ENCODE assay signal across 1 cellular context in genomic region chr15:32700501-32701150, GRCh38.
TF ChIP-seq lines count a peak whose summit lies in the region.

No MANE protein-coding gene starts in this region.

TF ChIP-seq in HepG2, 621 proteins besides CTCF, POLR2A, EP300 and RAD21 (continues in another document):
- no peak for TF ChIP-seq YEATS4 (CRISPR knock-in tag; IDR thresholded peaks at IDR 0.05; ENCODE audit: borderline replicate concordance)
- no peak for TF ChIP-seq EZH2 (conservative IDR thresholded peaks at IDR 0.05; ENCODE audit: low read depth, low read length)
- no peak for TF ChIP-seq AKNA (CRISPR knock-in tag; IDR thresholded peaks at IDR 0.05; ENCODE audit: borderline replicate concordance)
- no peak for TF ChIP-seq NCOA1 (CRISPR knock-in tag; IDR thresholded peaks at IDR 0.05)
- peak; percentile 93 for TF ChIP-seq ZBTB34 (CRISPR knock-in tag; IDR thresholded peaks at IDR 0.05)
- no peak for TF ChIP-seq ZNF441 (CRISPR knock-in tag; IDR thresholded peaks at IDR 0.05; ENCODE audit: borderline replicate concordance)
- TF ChIP-seq NFYB (CRISPR knock-in tag; IDR thresholded peaks at IDR 0.05) = peak; percentile 54
- no peak for TF ChIP-seq KMT2A (CRISPR knock-in tag; IDR thresholded peaks at IDR 0.05)
- no peak for TF ChIP-seq MZF1 (CRISPR knock-in tag; IDR thresholded peaks at IDR 0.05; ENCODE audit: borderline replicate concordance)
- TF ChIP-seq ZKSCAN1 (IDR thresholded peaks at IDR 0.05; ENCODE audit: low read length) = no peak
- TF ChIP-seq BCL6 (CRISPR knock-in tag; IDR thresholded peaks at IDR 0.05) = 0 out of 2 replicates have a peak, but pooled peaks have one; percentile 22
- no peak for TF ChIP-seq ZNF256 (CRISPR knock-in tag; conservative IDR thresholded peaks at IDR 0.05)
- TF ChIP-seq KDM6A (CRISPR knock-in tag; IDR thresholded peaks at IDR 0.05; ENCODE audit: low read depth) = 0 out of 2 replicates have a peak, but pooled peaks have one; percentile 44
- no peak for TF ChIP-seq ZNF782 (CRISPR knock-in tag; IDR thresholded peaks at IDR 0.05; ENCODE audit: borderline replicate concordance)
- 0 out of 2 replicates have a peak, but pooled peaks have one; percentile 12 for TF ChIP-seq CEBPG (CRISPR knock-in tag; IDR thresholded peaks at IDR 0.05)
- peak; percentile 53; the same call in 1 of the 2 replicates for TF ChIP-seq TBX2 (CRISPR knock-in tag; IDR thresholded peaks at IDR 0.05; ENCODE audit: borderline replicate concordance)
- no peak for TF ChIP-seq SIN3B (IDR thresholded peaks at IDR 0.05; ENCODE audit: low read length)
- TF ChIP-seq SMARCC2 (IDR thresholded peaks at IDR 0.05) = no peak
- no peak for TF ChIP-seq ZNF431 (CRISPR knock-in tag; IDR thresholded peaks at IDR 0.05; ENCODE audit: borderline replicate concordance, low read depth)
- no peak for TF ChIP-seq SMAD9 (CRISPR knock-in tag; IDR thresholded peaks at IDR 0.05)
- 0 out of 2 replicates have a peak, but pooled peaks have one; percentile 34 for TF ChIP-seq SP5 (CRISPR knock-in tag; IDR thresholded peaks at IDR 0.05; ENCODE audit: borderline replicate concordance, low read depth)
- TF ChIP-seq KAT8 (CRISPR knock-in tag; IDR thresholded peaks at IDR 0.05) = no peak
- no peak for TF ChIP-seq BCLAF1 (IDR thresholded peaks at IDR 0.05)
- no peak for TF ChIP-seq SETDB1 (CRISPR knock-in tag; IDR thresholded peaks at IDR 0.05; ENCODE audit: borderline replicate concordance)
- TF ChIP-seq ZNF138 (CRISPR knock-in tag; IDR thresholded peaks at IDR 0.05; ENCODE audit: low read depth) = no peak
- TF ChIP-seq CEBPZ (IDR thresholded peaks at IDR 0.05; ENCODE audit: low read length) = no peak
- TF ChIP-seq GFI1 (CRISPR knock-in tag; IDR thresholded peaks at IDR 0.05; ENCODE audit: borderline replicate concordance) = peak; percentile 94
- TF ChIP-seq ZNF335 (CRISPR knock-in tag; IDR thresholded peaks at IDR 0.05) = no peak
- 0 out of 2 replicates have a peak, but pooled peaks have one; percentile 58 for TF ChIP-seq FOXK1 (CRISPR knock-in tag; IDR thresholded peaks at IDR 0.05; ENCODE audit: borderline replicate concordance, low read depth)
- TF ChIP-seq ZNF30 (CRISPR knock-in tag; IDR thresholded peaks at IDR 0.05) = no peak
- no peak for TF ChIP-seq HOXA9 (CRISPR knock-in tag; IDR thresholded peaks at IDR 0.05; ENCODE audit: borderline replicate concordance)
- TF ChIP-seq ZNF670 (CRISPR knock-in tag; IDR thresholded peaks at IDR 0.05; ENCODE audit: borderline replicate concordance) = no peak
- TF ChIP-seq TBX3 (IDR thresholded peaks at IDR 0.05; ENCODE audit: borderline replicate concordance) = no peak
- no peak for TF ChIP-seq ZNF280B (CRISPR knock-in tag; IDR thresholded peaks at IDR 0.05; ENCODE audit: borderline replicate concordance)
- no peak for TF ChIP-seq AHR (CRISPR knock-in tag; IDR thresholded peaks at IDR 0.05)
- no peak for TF ChIP-seq E2F2 (CRISPR knock-in tag; IDR thresholded peaks at IDR 0.05; ENCODE audit: borderline replicate concordance)
- TF ChIP-seq FOXA3 (CRISPR knock-in tag; IDR thresholded peaks at IDR 0.05) = peak; percentile 83
- no peak for TF ChIP-seq HCFC1 (IDR thresholded peaks at IDR 0.05; ENCODE audit: low read depth, low read length)
- no peak for TF ChIP-seq RFX5 (IDR thresholded peaks at IDR 0.05; ENCODE audit: low read depth, low read length)
- no peak for TF ChIP-seq MED8 (CRISPR knock-in tag; IDR thresholded peaks at IDR 0.05; ENCODE audit: insufficient replicate concordance)
- no peak for TF ChIP-seq ZNF205 (CRISPR knock-in tag; IDR thresholded peaks at IDR 0.05)
- no peak for TF ChIP-seq HMGXB3 (CRISPR knock-in tag; IDR thresholded peaks at IDR 0.05; ENCODE audit: borderline replicate concordance)
- TF ChIP-seq IKZF4 (CRISPR knock-in tag; IDR thresholded peaks at IDR 0.05; ENCODE audit: borderline replicate concordance, low read depth, not compliant biosample characterization) = no peak
